12 cellular contexts compared by ENCODE assay signal in the genomic region with DNA sequence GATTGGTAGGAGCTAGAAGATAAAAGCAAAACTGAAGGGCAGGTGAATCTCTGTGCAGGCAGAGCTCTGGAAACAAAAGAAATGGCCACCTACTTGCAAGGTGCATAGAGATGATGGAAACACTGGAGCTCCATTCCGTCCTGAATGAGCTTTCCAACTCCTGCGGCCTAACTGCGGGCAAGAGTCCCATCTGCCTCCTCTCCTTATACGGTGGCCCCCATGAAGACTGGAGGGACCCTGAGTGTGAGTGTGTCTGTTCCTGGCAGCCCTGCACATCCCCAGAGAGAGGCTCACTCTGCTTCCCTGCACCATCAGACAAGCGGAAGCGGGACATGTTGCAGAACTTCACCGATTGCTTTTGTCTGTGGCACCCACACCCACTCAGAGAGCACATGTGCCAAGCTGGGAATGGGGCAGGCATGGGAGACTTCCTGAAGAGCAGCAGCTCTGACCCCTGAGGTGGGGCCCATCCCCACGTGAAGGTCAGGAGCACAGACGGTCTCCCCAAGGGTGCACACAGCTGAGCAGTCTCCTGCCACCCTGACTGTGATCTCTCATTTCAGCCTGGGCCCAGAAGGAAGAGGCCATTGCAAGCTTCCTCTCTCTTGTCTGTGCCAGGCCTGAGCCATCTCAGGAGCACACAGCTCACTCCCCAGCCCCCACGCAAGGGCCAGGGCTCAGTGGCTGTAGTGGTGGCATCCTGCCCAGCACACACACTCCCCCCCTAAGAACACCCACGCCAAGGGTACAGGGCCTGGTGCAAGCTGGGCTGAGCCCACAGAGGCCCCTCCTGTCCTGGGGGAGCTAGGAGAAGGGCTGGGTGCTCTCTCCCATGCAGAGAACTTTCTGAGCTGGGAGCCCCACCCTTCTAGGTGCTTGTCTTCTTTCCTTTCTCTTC.
DNase-seq lines count a peak whose midpoint lies in the region; ATAC-seq and TF ChIP-seq lines count a peak whose summit lies in the region.
"Had no signal": no experiment of that assay in that cellular context is flagged by ENCODE, and none has a peak within 500 bp of the region (broad histone marks: within the 10 kb centered on the region; RNA-seq: fewer than 3 reads in every experiment).

No MANE protein-coding gene starts in this region.

- H3K4me1 Mint-ChIP-seq in Caco-2 (ENCODE audit: low read depth, unreplicated experiment) (peaks cover 60% of the 10 kb centered on the region), T-helper 17 cell (peaks cover 16% of the 10 kb centered on the region), endothelial cell (ENCODE audit: unreplicated experiment) (peaks cover 30% of the 10 kb centered on the region)
- peaks cover 8% of the 10 kb centered on the region for H3K4me1 Mint-ChIP-seq in activated T-cell treated with anti-CD3 and anti-CD28 coated beads, Interleukin-2, amount 50 U/mL, for 24 hours (ENCODE audit: low read depth)

- H3K4me1 ChIP-seq in Caco-2 (peaks cover 65% of the 10 kb centered on the region), sigmoid colon (peaks cover 0 to 66% (median 45%) of the 10 kb centered on the region in 4 donors)

- POLR2A ChIA-PET in Caco-2 (lab: Charles Lee) = interaction anchor here (0.6 to 1.8 kb wide), 5 partner anchors 9 to 230 kb away, joined by 3 to 10 read pairs (median 4); no protein-coding TSS in a partner anchor

- H3K27me3 Mint-ChIP-seq in Caco-2 (ENCODE audit: insufficient read depth, unreplicated experiment) (no peaks in the 10 kb centered on the region), T-helper 17 cell (no peaks in the 10 kb centered on the region), endothelial cell (ENCODE audit: unreplicated experiment) (peaks cover 9% of the 10 kb centered on the region)
- no peaks in the 10 kb centered on the region for H3K27me3 Mint-ChIP-seq in activated T-cell treated with anti-CD3 and anti-CD28 coated beads, Interleukin-2, amount 50 U/mL, for 24 hours

- H3K36me3 Mint-ChIP-seq in Caco-2 (ENCODE audit: insufficient read depth, unreplicated experiment) (peaks cover 44% of the 10 kb centered on the region), T-helper 17 cell (ENCODE audit: low read depth) (no peaks in the 10 kb centered on the region), endothelial cell (ENCODE audit: low read depth, unreplicated experiment) (no peaks in the 10 kb centered on the region)
- peaks cover 6% of the 10 kb centered on the region for H3K36me3 Mint-ChIP-seq in activated T-cell treated with anti-CD3 and anti-CD28 coated beads, Interleukin-2, amount 50 U/mL, for 24 hours (ENCODE audit: low read depth)

- H3K27me3 ChIP-seq in Caco-2 (replicated peaks; ENCODE audit: control insufficient read depth, insufficient read depth, low read length) = no peaks in the 10 kb centered on the region
- H3K27me3 ChIP-seq in sigmoid colon = no peaks in the 10 kb centered on the region
- H3K27me3 ChIP-seq in WERI-Rb-1 (ENCODE audit: insufficient read depth, low read depth, severe bottlenecking) = no peaks in the 10 kb centered on the region

- intact Hi-C loops in Caco-2 (cut with micrococcal nuclease; ENCODE audit: unreplicated experiment) (loop anchor here (1.0 to 5.0 kb wide), 3 partner anchors 10 to 231 kb away; no protein-coding TSS in a partner anchor), left colon (cut with DNase I, micrococcal nuclease) (no loop called here), sigmoid colon (cut with DNase I) (no loop called here)

- ATAC-seq in T-helper 17 cell (no peak), left colon (peak; percentile 25)
- ATAC-seq: esophagus mucosa had no signal

- H3K9me3 ChIP-seq in Caco-2 = no peaks in the 10 kb centered on the region
- H3K9me3 ChIP-seq in T-helper 17 cell (ENCODE audit: control insufficient read depth, low read length, poor library complexity, severe bottlenecking) = no peaks in the 10 kb centered on the region
- no peaks in the 10 kb centered on the region for H3K9me3 ChIP-seq in sigmoid colon
- H3K9me3 ChIP-seq in WERI-Rb-1 (ENCODE audit: severe bottlenecking) = no peaks in the 10 kb centered on the region

- WGBS in sigmoid colon, 2 donors = 56 to 64% methylated on average over 11 of the region's 11 CpGs

- BruUV-seq in Caco-2 (replicated peaks; lab: Mats Ljungman, UMichigan) = TSS peak; percentile 39

- CTCF ChIA-PET in Caco-2 (lab: Charles Lee) = interaction anchor here (0.7 to 2.7 kb wide), 9 partner anchors 9 to 243 kb away, joined by 3 to 19 read pairs (median 5); no protein-coding TSS in a partner anchor

- H3K9me3 Mint-ChIP-seq in Caco-2 (ENCODE audit: unreplicated experiment) (no peaks in the 10 kb centered on the region), endothelial cell (ENCODE audit: unreplicated experiment) (no peaks in the 10 kb centered on the region)
- H3K9me3 Mint-ChIP-seq in activated T-cell treated with anti-CD3 and anti-CD28 coated beads, Interleukin-2, amount 50 U/mL, for 24 hours = no peaks in the 10 kb centered on the region

- H3K4me3 Mint-ChIP-seq in Caco-2 (ENCODE audit: unreplicated experiment) = peak overlapping the region; percentile 51
- no peak overlapping the region for H3K4me3 Mint-ChIP-seq in T-helper 17 cell
- no peak overlapping the region for H3K4me3 Mint-ChIP-seq in activated T-cell treated with anti-CD3 and anti-CD28 coated beads, Interleukin-2, amount 50 U/mL, for 24 hours
- no peak overlapping the region for H3K4me3 Mint-ChIP-seq in endothelial cell (ENCODE audit: unreplicated experiment)
- H3K4me3 Mint-ChIP-seq: CD4-positive, alpha-beta memory T cell had no signal

- no peak for TF ChIP-seq EP300 in sigmoid colon (IDR thresholded peaks at IDR 0.05)

- DNase-seq in Caco-2 (no peak), T-helper 17 cell (no peak), left colon (peak in 1 of 2 donors; percentile 39), sigmoid colon (no peak), WERI-Rb-1 (no peak), endothelial cell (ENCODE audit: low spot score) (no peak)
- DNase-seq in activated T-cell treated with anti-CD3 and anti-CD28 coated beads, Interleukin-2, amount 50 U/mL, for 24 hours = no peak
- no peak for DNase-seq in activated T-cell treated with anti-CD3 and anti-CD28 coated beads, Interleukin-2, amount 50 U/mL, for 48 hours
- DNase-seq: activated CD4-positive, alpha-beta T cell treated with anti-CD3 and anti-CD28 coated beads, Interleukin-2, amount 50 U/mL, for 48 hours; amniotic stem cell; CD4-positive, alpha-beta memory T cell had no signal

- no peak for TF ChIP-seq POLR2A in sigmoid colon (IDR thresholded peaks at IDR 0.05)

- peak overlapping the region; percentile 20 to 74 (median 64) for H3K27ac ChIP-seq in sigmoid colon
- H3K27ac ChIP-seq in WERI-Rb-1 = no peak overlapping the region

- no peak overlapping the region; the same call in 1 of the 2 replicates for H3K4me3 ChIP-seq in Caco-2 (ENCODE audit: low read depth, low read length)
- no peak overlapping the region for H3K4me3 ChIP-seq in sigmoid colon
- no peak overlapping the region for H3K4me3 ChIP-seq in WERI-Rb-1 (ENCODE audit: low read depth, low read length)

- H3K36me3 ChIP-seq in Caco-2 (ENCODE audit: control insufficient read depth, insufficient read depth, low read length) (no peaks in the 10 kb centered on the region), sigmoid colon (no peaks in the 10 kb centered on the region), WERI-Rb-1 (no peaks in the 10 kb centered on the region)

- H3K27ac Mint-ChIP-seq in Caco-2 (ENCODE audit: unreplicated experiment) (peak overlapping the region; percentile 89), T-helper 17 cell (peak overlapping the region; percentile 90), endothelial cell (ENCODE audit: unreplicated experiment) (no peak overlapping the region)
- H3K27ac Mint-ChIP-seq in activated T-cell treated with anti-CD3 and anti-CD28 coated beads, Interleukin-2, amount 50 U/mL, for 24 hours = no peak overlapping the region

- TF ChIP-seq CTCF in Caco-2 (IDR thresholded peaks at IDR 0.05; ENCODE audit: insufficient read depth in 1 of 2, low read depth in 1 of 2, low read length in 1 of 2, severe bottlenecking in 1 of 2, unreplicated experiment in 1 of 2) = no peak
- no peak for TF ChIP-seq CTCF in sigmoid colon (IDR thresholded peaks at IDR 0.05)
- TF ChIP-seq CTCF in WERI-Rb-1 (IDR thresholded peaks at IDR 0.05; ENCODE audit: low read depth, low read length) = no peak
- no peak for TF ChIP-seq CTCF in endothelial cell (IDR thresholded peaks at IDR 0.05; ENCODE audit: unreplicated experiment)

Comparison
In these comparisons a context has a peak if more than half of its experiments do, and no peak if none do; other contexts are left out.
1. H3K27ac Mint-ChIP-seq: peak in Caco-2 (single experiment) and T-helper 17 cell (single experiment); none in activated T-cell treated with anti-CD3 and anti-CD28 coated beads, Interleukin-2, amount 50 U/mL, for 24 hours (single experiment) and endothelial cell (single experiment).